1 cellular context compared by ENCODE assay signal in genomic region chr22:20885557-20886323, GRCh38.
A peak's percentile ranks its signal among the peaks of the same experiment; 100 is the strongest.
TF ChIP-seq lines count a peak whose summit lies in the region.

No MANE protein-coding gene starts in this region.

TF ChIP-seq in HepG2, 621 proteins besides CTCF, POLR2A, EP300 and RAD21 (continued from another document and continues in another):
- TF ChIP-seq STAT6 (CRISPR knock-in tag; IDR thresholded peaks at IDR 0.05; ENCODE audit: borderline replicate concordance) (peak; percentile 90; the same call in 1 of the 2 replicates), ZNF746 (CRISPR knock-in tag; IDR thresholded peaks at IDR 0.05) (no peak), REXO4 (CRISPR knock-in tag; IDR thresholded peaks at IDR 0.05; ENCODE audit: borderline replicate concordance) (no peak), TERF1 (CRISPR knock-in tag; IDR thresholded peaks at IDR 0.05) (no peak), SALL2 (CRISPR knock-in tag; IDR thresholded peaks at IDR 0.05) (peak; percentile 77), BCL6 (CRISPR knock-in tag; IDR thresholded peaks at IDR 0.05) (peak; percentile 48; the same call in 1 of the 2 replicates), TFE3 (CRISPR knock-in tag; IDR thresholded peaks at IDR 0.05) (0 out of 2 replicates have a peak, but pooled peaks have one; percentile 42), TEF (CRISPR knock-in tag; IDR thresholded peaks at IDR 0.05) (no peak), ATF7-NPFF (CRISPR knock-in tag; IDR thresholded peaks at IDR 0.05; ENCODE audit: low read depth) (no peak), ZBTB1 (CRISPR knock-in tag; IDR thresholded peaks at IDR 0.05; ENCODE audit: borderline replicate concordance) (no peak), SYNCRIP (IDR thresholded peaks at IDR 0.05; ENCODE audit: insufficient read depth, low read depth, low read length) (no peak), THAP7 (CRISPR knock-in tag; IDR thresholded peaks at IDR 0.05) (no peak), ZNF276 (CRISPR knock-in tag; IDR thresholded peaks at IDR 0.05; ENCODE audit: low read depth) (peak; percentile 76; the same call in 1 of the 2 replicates), IRF2 (CRISPR knock-in tag; IDR thresholded peaks at IDR 0.05) (peak; percentile 77), ZNF543 (CRISPR knock-in tag; IDR thresholded peaks at IDR 0.05) (peak; percentile 56; the same call in 1 of the 2 replicates), ZNF792 (CRISPR knock-in tag; IDR thresholded peaks at IDR 0.05) (peak; percentile 41; the same call in 1 of the 2 replicates), USF2 (IDR thresholded peaks at IDR 0.05; ENCODE audit: low read depth, low read length) (no peak), USF2 (CRISPR knock-in tag; IDR thresholded peaks at IDR 0.05; ENCODE audit: borderline replicate concordance) (no peak), TGIF2 (CRISPR knock-in tag; IDR thresholded peaks at IDR 0.05) (no peak), FIP1L1 (IDR thresholded peaks at IDR 0.05; ENCODE audit: borderline replicate concordance, insufficient read depth, low read depth, low read length) (no peak), ZNF251 (CRISPR knock-in tag; IDR thresholded peaks at IDR 0.05) (no peak), GATA4 (IDR thresholded peaks at IDR 0.05; ENCODE audit: borderline replicate concordance, low read depth) (no peak), TP53 (CRISPR knock-in tag; conservative IDR thresholded peaks at IDR 0.05) (no peak), ZNF781 (CRISPR knock-in tag; IDR thresholded peaks at IDR 0.05; ENCODE audit: borderline replicate concordance, not compliant biosample characterization) (no peak), ZFP37 (CRISPR knock-in tag; IDR thresholded peaks at IDR 0.05; ENCODE audit: borderline replicate concordance) (no peak; the same call in 1 of the 2 replicates), CBX5 (CRISPR knock-in tag; IDR thresholded peaks at IDR 0.05; ENCODE audit: borderline replicate concordance) (peak; percentile 95; the same call in 1 of the 2 replicates), ZNF687 (CRISPR knock-in tag; IDR thresholded peaks at IDR 0.05) (peak; percentile 96), KDM6A (CRISPR knock-in tag; IDR thresholded peaks at IDR 0.05; ENCODE audit: low read depth) (no peak), ZNF263 (CRISPR knock-in tag; IDR thresholded peaks at IDR 0.05) (no peak), SP4 (CRISPR knock-in tag; IDR thresholded peaks at IDR 0.05) (peak; percentile 74), ISL2 (CRISPR knock-in tag; IDR thresholded peaks at IDR 0.05) (no peak), SMAD1 (CRISPR knock-in tag; IDR thresholded peaks at IDR 0.05; ENCODE audit: borderline replicate concordance, low read depth) (no peak), ZNF138 (CRISPR knock-in tag; IDR thresholded peaks at IDR 0.05; ENCODE audit: low read depth) (no peak), ZBTB42 (CRISPR knock-in tag; IDR thresholded peaks at IDR 0.05) (no peak), ZNF776 (CRISPR knock-in tag; IDR thresholded peaks at IDR 0.05) (no peak), ZNF574 (CRISPR knock-in tag; IDR thresholded peaks at IDR 0.05) (peak; percentile 71), ZNF775 (CRISPR knock-in tag; IDR thresholded peaks at IDR 0.05; ENCODE audit: borderline replicate concordance) (no peak), FOXC1 (CRISPR knock-in tag; IDR thresholded peaks at IDR 0.05; ENCODE audit: borderline replicate concordance) (peak; percentile 64; the same call in 1 of the 2 replicates), ZNF7 (CRISPR knock-in tag; IDR thresholded peaks at IDR 0.05) (no peak), MAZ (IDR thresholded peaks at IDR 0.05; ENCODE audit: borderline replicate concordance, low read depth, low read length) (no peak), MAZ (CRISPR knock-in tag; IDR thresholded peaks at IDR 0.05; ENCODE audit: low read depth) (peak; percentile 67; the same call in 1 of the 2 replicates), TAF1 (CRISPR knock-in tag; IDR thresholded peaks at IDR 0.05) (no peak), ZFAT (CRISPR knock-in tag; conservative IDR thresholded peaks at IDR 0.05) (no peak), TARDBP (CRISPR knock-in tag; IDR thresholded peaks at IDR 0.05) (peak; percentile 92), RCOR2 (CRISPR knock-in tag; IDR thresholded peaks at IDR 0.05) (no peak), MATR3 (CRISPR knock-in tag; IDR thresholded peaks at IDR 0.05) (no peak), MTA1 (CRISPR knock-in tag; IDR thresholded peaks at IDR 0.05; ENCODE audit: borderline replicate concordance) (peak; percentile 94; the same call in 1 of the 2 replicates), ARHGAP35 (CRISPR knock-in tag; IDR thresholded peaks at IDR 0.05; ENCODE audit: borderline replicate concordance) (no peak)
